Comparison of ENCODE assay signal across 23 cellular contexts in genomic region chr13:60137911-60138570, GRCh38. TPM values are rescaled to one million over a fixed set of nuclear protein-coding genes. Genes with fewer than 3 reads are reported as not detected.
A peak's percentile ranks its signal among the peaks of the same experiment; 100 is the strongest.
DNase-seq lines count a peak whose midpoint lies in the region; ATAC-seq and TF ChIP-seq lines count a peak whose summit lies in the region.
"Had no signal": no experiment of that assay in that cellular context is flagged by ENCODE, and none has a peak within 500 bp of the region (broad histone marks: within the 10 kb centered on the region; RNA-seq: fewer than 3 reads in every experiment).

No MANE protein-coding gene starts in this region.

- no peak for DNase-seq in stimulated activated naive CD8-positive, alpha-beta T cell treated with anti-CD3 and anti-CD28 coated beads, Interleukin-15, amount 100 ng/mL, for 72 hours
- DNase-seq in stimulated activated naive CD8-positive, alpha-beta T cell treated with anti-CD3 and anti-CD28 coated beads, Interleukin-15, Interleukin-2, amounts not matched to agents 100 U/mL and 50 U/mL, for 24 hours = no peak
- DNase-seq in amniotic epithelial cell (ENCODE audit: low read depth) = peak; percentile 46
- no peak for DNase-seq in mesothelial cell of epicardium (ENCODE audit: low spot score in 2 of 2, unreplicated experiment in 2 of 2)
- DNase-seq in type B pancreatic cell (ENCODE audit: extremely low spot score, unreplicated experiment) = no peak
- DNase-seq in NCI-H2081 treated with DMSO at 0.1 percent for 48 hours (lab: John Stamatoyannopoulos, UW) = no peak
- no peak for DNase-seq in SJCRH30
- DNase-seq in NOMO-1 treated with dmso at 0.1 percent for 144 hours (lab: John Stamatoyannopoulos, UW; ENCODE audit: unreplicated experiment) = no peak
- DNase-seq: CD4-positive, CD25-positive, alpha-beta regulatory T cell; GM23248; H7; KG1; NCI-H1048; NCI-H1417; NCI-H1694; NCI-H2081; NCI-H2171; NCI-H524; NCI-H774; SHP77 had no signal

- no peaks in the 10 kb centered on the region for H3K9me3 Mint-ChIP-seq in stimulated activated naive CD8-positive, alpha-beta T cell treated with anti-CD3 and anti-CD28 coated beads, Interleukin-15, amount 100 ng/mL, for 72 hours
- peaks cover 5% of the 10 kb centered on the region for H3K9me3 Mint-ChIP-seq in mesothelial cell of epicardium
- H3K9me3 Mint-ChIP-seq in type B pancreatic cell = peaks cover 10% of the 10 kb centered on the region

- H3K36me3 Mint-ChIP-seq in mesothelial cell of epicardium (no peaks in the 10 kb centered on the region), type B pancreatic cell (peaks cover 9% of the 10 kb centered on the region)
- H3K36me3 Mint-ChIP-seq: CD4-positive, CD25-positive, alpha-beta regulatory T cell had no signal

- H3K9me3 ChIP-seq in SJCRH30 (replicated peaks) = no peaks in the 10 kb centered on the region; the same call in 1 of the 2 replicates

- H3K4me3 ChIP-seq in SJCRH30 = no peak overlapping the region
- H3K4me3 ChIP-seq: GM23248, SK-N-MC had no signal

- H3K4me1 Mint-ChIP-seq in stimulated activated naive CD8-positive, alpha-beta T cell treated with anti-CD3 and anti-CD28 coated beads, Interleukin-15, amount 100 ng/mL, for 72 hours = peaks cover 6% of the 10 kb centered on the region
- H3K4me1 Mint-ChIP-seq in mesothelial cell of epicardium (peaks cover 20% of the 10 kb centered on the region), type B pancreatic cell (ENCODE audit: unreplicated experiment) (no peaks in the 10 kb centered on the region)

- peaks cover 10% of the 10 kb centered on the region for H3K36me3 ChIP-seq in SJCRH30

- TF ChIP-seq CTCF in mesothelial cell of epicardium (IDR thresholded peaks at IDR 0.05; ENCODE audit: unreplicated experiment) = no peak
- no peak for TF ChIP-seq CTCF in type B pancreatic cell (conservative IDR thresholded peaks at IDR 0.05)

- no peaks in the 10 kb centered on the region for H3K27me3 Mint-ChIP-seq in stimulated activated naive CD8-positive, alpha-beta T cell treated with anti-CD3 and anti-CD28 coated beads, Interleukin-15, amount 100 ng/mL, for 72 hours
- H3K27me3 Mint-ChIP-seq in mesothelial cell of epicardium (ENCODE audit: low read depth) = no peaks in the 10 kb centered on the region
- no peaks in the 10 kb centered on the region for H3K27me3 Mint-ChIP-seq in type B pancreatic cell
- H3K27me3 Mint-ChIP-seq: CD4-positive, CD25-positive, alpha-beta regulatory T cell had no signal

- peak; percentile 52 for ATAC-seq in stimulated activated naive CD8-positive, alpha-beta T cell treated with anti-CD3 and anti-CD28 coated beads, Interleukin-15, amount 100 ng/mL, for 72 hours
- no peak for ATAC-seq in stimulated activated naive CD8-positive, alpha-beta T cell treated with anti-CD3 and anti-CD28 coated beads, Interleukin-15, Interleukin-2, amounts not matched to agents 100 U/mL and 50 U/mL, for 24 hours
- ATAC-seq: Panc1 had no signal

- H3K27ac Mint-ChIP-seq in stimulated activated naive CD8-positive, alpha-beta T cell treated with anti-CD3 and anti-CD28 coated beads, Interleukin-15, amount 100 ng/mL, for 72 hours = no peak overlapping the region
- H3K27ac Mint-ChIP-seq in mesothelial cell of epicardium = peak overlapping the region; percentile 82
- peak overlapping the region; percentile 67 for H3K27ac Mint-ChIP-seq in type B pancreatic cell
- H3K27ac Mint-ChIP-seq: CD4-positive, CD25-positive, alpha-beta regulatory T cell had no signal

- H3K27me3 ChIP-seq in SJCRH30 = no peaks in the 10 kb centered on the region

- H3K4me3 Mint-ChIP-seq in stimulated activated naive CD8-positive, alpha-beta T cell treated with anti-CD3 and anti-CD28 coated beads, Interleukin-15, amount 100 ng/mL, for 72 hours = no peak overlapping the region
- no peak overlapping the region for H3K4me3 Mint-ChIP-seq in mesothelial cell of epicardium
- no peak overlapping the region for H3K4me3 Mint-ChIP-seq in type B pancreatic cell
- H3K4me3 Mint-ChIP-seq: CD4-positive, CD25-positive, alpha-beta regulatory T cell had no signal

- H3K4me1 ChIP-seq in SJCRH30 = no peaks in the 10 kb centered on the region

- no peak overlapping the region for H3K27ac ChIP-seq in SJCRH30
- H3K27ac ChIP-seq: GM23248, RWPE1, SK-N-MC had no signal

RNA-seq across cellular contexts. Expression of gene DIAPH3, which starts 25.7 kb away (rescaled TPM):
- 13.4 to 16.8 TPM (median 16.5 TPM) in 3 replicates for total RNA-seq in mesothelial cell of epicardium
- total RNA-seq in type B pancreatic cell (ENCODE audit: low replicate concordance) = 8.6 and 16.9 TPM in 2 replicates
- 29.6 and 37.7 TPM in 2 replicates for total RNA-seq in SJCRH30 (2014; rRNA removed; shearing (Covaris generic))

Comparison
In these comparisons a context has a peak if more than half of its experiments do, and no peak if none do; other contexts are left out.
1. H3K27ac Mint-ChIP-seq: peak in mesothelial cell of epicardium (single experiment) and type B pancreatic cell (single experiment); none in stimulated activated naive CD8-positive, alpha-beta T cell treated with anti-CD3 and anti-CD28 coated beads, Interleukin-15, amount 100 ng/mL, for 72 hours (0 of 2).